Comparison of ENCODE assay signal across 8 cellular contexts in genomic region chr17:7242717-7243576, GRCh38. TPM values are rescaled to one million over a fixed set of nuclear protein-coding genes. Genes with fewer than 3 reads are reported as not detected.
A peak's percentile ranks its signal among the peaks of the same experiment; 100 is the strongest.
DNase-seq lines count a peak whose midpoint lies in the region; ATAC-seq and TF ChIP-seq lines count a peak whose summit lies in the region.

No MANE protein-coding gene starts in this region.

- peak; percentile 49 for ATAC-seq in GM19025 (IDR thresholded peaks at IDR 0.05; ENCODE audit: low read depth, unreplicated experiment)
- peak; percentile 41 for ATAC-seq in HG03439 (IDR thresholded peaks at IDR 0.05; ENCODE audit: unreplicated experiment)

- WGBS in liver, result 1% methylated on average over 50 of the region's 50 CpGs

- H3K4me3 ChIP-seq in liver (ENCODE audit: low read depth in 1 of 3, low read length in 3 of 3), result peak overlapping the region; percentile 74 to 91 (median 86)

- H3K36me3 ChIP-seq in liver (ENCODE audit: control insufficient read depth in 4 of 4, insufficient read depth in 3 of 4, low read depth in 1 of 4, low read length in 3 of 4), result peaks cover 3 to 32% (median 20%) of the 10 kb centered on the region in 4 donors

- peak overlapping the region; percentile 90 for H3K9ac ChIP-seq in liver (ENCODE audit: low read depth in 1 of 2, low read length in 2 of 2)

- TF ChIP-seq RAD21 in liver (IDR thresholded peaks at IDR 0.05), result peak in 1 of 2 donors; percentile 34

- peak overlapping the region; percentile 98 to 99 for H3K27ac ChIP-seq in liver (ENCODE audit: low read depth in 1 of 2, low read length in 2 of 2)

- H3K4me1 ChIP-seq in liver (ENCODE audit: control insufficient read depth in 4 of 4, insufficient read depth in 4 of 4, low read length in 3 of 4), result peaks cover 2 to 31% (median 25%) of the 10 kb centered on the region in 4 donors

- DNase-seq in AG08395 (ENCODE audit: low spot score), result peak; percentile 88
- peak; percentile 72 for DNase-seq in NCI-H526 treated with DMSO at 0.1 percent for 48 hours (lab: John Stamatoyannopoulos, UW)
- DNase-seq in activated CD4-positive, alpha-beta T cell treated with anti-CD3 and anti-CD28 coated beads, Interleukin-2, amount 50 U/mL, for 24 hours (ENCODE audit: low read depth in 1 of 2, low spot score in 1 of 2), result peak; percentile 83 to 90
- peak; percentile 94 to 98 for DNase-seq in dermis microvascular lymphatic vessel endothelial cell (ENCODE audit: low read depth in 2 of 2)
- DNase-seq in stimulated activated CD4-positive, alpha-beta T cell treated with anti-CD3 and anti-CD28 coated beads, Interleukin-2, amount 100 ng/mL, for 48 hours, result peak; percentile 86 to 90

- TF ChIP-seq CTCF in liver (IDR thresholded peaks at IDR 0.05; ENCODE audit: low read depth, low read length, missing input control), result no peak

- H3K27me3 ChIP-seq in liver (ENCODE audit: control insufficient read depth in 4 of 4, insufficient read depth in 4 of 4, low read length in 3 of 4), result no peaks in the 10 kb centered on the region

- H3K9me3 ChIP-seq in liver (ENCODE audit: control insufficient read depth in 4 of 4, low read length in 3 of 4), result no peaks in the 10 kb centered on the region

TF ChIP-seq in liver, 16 proteins besides CTCF, POLR2A, EP300 and RAD21:
- TF ChIP-seq RXRA (IDR thresholded peaks at IDR 0.05), result no peak
- TF ChIP-seq NR2F2 (IDR thresholded peaks at IDR 0.05), result peak; percentile 17
- TF ChIP-seq HNF4G (IDR thresholded peaks at IDR 0.05), result no peak
- TF ChIP-seq FOXA1 (IDR thresholded peaks at IDR 0.05), result no peak
- peak; percentile 38 for TF ChIP-seq ATF3 (IDR thresholded peaks at IDR 0.05)
- TF ChIP-seq SP1 (IDR thresholded peaks at IDR 0.05), result peak; percentile 45
- TF ChIP-seq JUND (IDR thresholded peaks at IDR 0.05), result no peak
- peak; percentile 45 for TF ChIP-seq MAX (IDR thresholded peaks at IDR 0.05)
- TF ChIP-seq FOXA2 (IDR thresholded peaks at IDR 0.05), result no peak
- no peak for TF ChIP-seq TAF1 (conservative IDR thresholded peaks at IDR 0.05)
- TF ChIP-seq EGR1 (IDR thresholded peaks at IDR 0.05; ENCODE audit: low read depth in 2 of 2), result peak; percentile 17 to 75
- TF ChIP-seq YY1 (IDR thresholded peaks at IDR 0.05), result peak; percentile 80
- peak; percentile 57 for TF ChIP-seq REST (IDR thresholded peaks at IDR 0.05)
- no peak for TF ChIP-seq HNF4A (conservative IDR thresholded peaks at IDR 0.05)
- TF ChIP-seq GABPA (IDR thresholded peaks at IDR 0.05 in 1 of 2, conservative IDR thresholded peaks at IDR 0.05 in 1 of 2), result peak in 1 of 2 donors; percentile 68
- peak; percentile 56 for TF ChIP-seq ZBTB33 (IDR thresholded peaks at IDR 0.05)

RNA-seq across cellular contexts. Expression of gene GABARAP, which starts 0.7 kb away (rescaled TPM):
- total RNA-seq in dermis microvascular lymphatic vessel endothelial cell (92.6 and 197 TPM in 2 replicates), liver (10 to 100 TPM; 74.4 to 88.4 TPM)
- polyA plus RNA-seq in liver, result 100 to 1,000 TPM; 322 to 489 TPM

RNA-seq across cellular contexts. Expression of gene PHF23, which starts 3.7 kb away (rescaled TPM):
- 29.7 and 45.6 TPM in 2 replicates for total RNA-seq in dermis microvascular lymphatic vessel endothelial cell
- total RNA-seq in liver, result 10 to 100 TPM; 14.6 to 15.8 TPM
- 10 to 100 TPM; 14.0 to 18.3 TPM for polyA plus RNA-seq in liver

RNA-seq across cellular contexts. Expression of gene CTDNEP1, which starts 8.6 kb away (rescaled TPM):
- total RNA-seq in dermis microvascular lymphatic vessel endothelial cell (25.9 and 35.5 TPM in 2 replicates), liver (10 to 100 TPM; 15.2 to 21.9 TPM)
- polyA plus RNA-seq in liver, result 10 to 100 TPM; 11.0 to 28.6 TPM

RNA-seq across cellular contexts. Expression of gene DVL2, which starts 8.6 kb away (rescaled TPM):
- 28.6 and 37.0 TPM in 2 replicates for total RNA-seq in dermis microvascular lymphatic vessel endothelial cell
- 10 to 100 TPM; 16.7 to 24.5 TPM for total RNA-seq in liver
- 1 to 10 TPM; 3.4 to 5.9 TPM for polyA plus RNA-seq in liver

RNA-seq across cellular contexts. Expression of gene ELP5, which starts 9.1 kb away (rescaled TPM):
- total RNA-seq in dermis microvascular lymphatic vessel endothelial cell (31.8 and 34.6 TPM in 2 replicates), liver (10 to 100 TPM; 19.3 to 24.1 TPM)
- polyA plus RNA-seq in liver, result 10 to 100 TPM; 29.1 to 38.4 TPM

Comparison
In these comparisons a context has a peak if more than half of its experiments do, and no peak if none do; other contexts are left out.
1. Peak in every context shown above with its lines: DNase-seq, ATAC-seq, H3K4me3 ChIP-seq and H3K27ac ChIP-seq.